In the genomic region with DNA sequence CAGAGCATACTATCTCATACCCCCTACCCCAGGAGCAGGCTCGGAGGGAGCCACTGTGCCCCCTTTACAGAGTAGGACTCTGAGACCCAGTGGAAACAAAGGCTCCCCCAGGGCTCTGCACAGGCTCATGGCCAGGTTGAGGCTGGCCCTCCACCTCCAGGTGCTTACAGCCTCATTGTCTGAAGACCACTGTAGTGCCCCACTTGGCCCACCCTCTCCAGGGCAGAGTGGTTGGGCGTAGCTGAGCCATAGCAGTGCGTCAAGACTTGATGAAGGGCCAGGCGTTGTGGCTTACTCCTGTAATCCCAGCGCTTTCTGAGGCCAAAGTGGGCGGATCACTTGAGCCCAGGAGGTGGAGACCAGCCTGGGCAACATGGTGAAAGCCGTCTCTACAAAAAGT, we compare ENCODE assay signal across 10 cellular contexts. TPM values are rescaled to one million over a fixed set of nuclear protein-coding genes. Genes with fewer than 3 reads are reported as not detected.
DNase-seq lines count a peak whose midpoint lies in the region; ATAC-seq, FAIRE-seq and TF ChIP-seq lines count a peak whose summit lies in the region.
"Had no signal": no experiment of that assay in that cellular context is flagged by ENCODE, and none has a peak within 500 bp of the region (broad histone marks: within the 10 kb centered on the region; RNA-seq: fewer than 3 reads in every experiment).

No MANE protein-coding gene starts in this region.

- TF ChIP-seq CTCF in GM12878 (IDR thresholded peaks at IDR 0.05 in 2 of 3, conservative IDR thresholded peaks at IDR 0.05 in 1 of 3; ENCODE audit: control insufficient read depth in 2 of 3, extremely low read depth in 1 of 3, insufficient read depth in 1 of 3, low read depth in 3 of 3, low read length in 3 of 3): no peak
- no peak for TF ChIP-seq CTCF in HepG2 (CRISPR knock-in tag; IDR thresholded peaks at IDR 0.05)
- TF ChIP-seq CTCF in type B pancreatic cell (conservative IDR thresholded peaks at IDR 0.05): no peak

- SMC1A ChIA-PET in GM12878 (lab: Charles Lee; ENCODE audit: uncharacterized antibody, unreplicated experiment): interaction anchor here (1.2 kb wide), 1 partner anchor 31 kb away, joined by 4 read pairs; no protein-coding TSS in a partner anchor

- in situ Hi-C loops in GM12878 (cut with MboI): no loop called here
- in situ Hi-C loops in HepG2 (cut with HindIII; ENCODE audit: extremely low pct_ligation_motif_present, low pct_unique_long_range_greater_than_20kb): no loop called here

- POLR2A ChIA-PET in GM12878 (lab: Charles Lee) (interaction anchor here (0.6 to 0.9 kb wide), 2 partner anchors 63 to 270 kb away, joined by 3 to 6 read pairs; no protein-coding TSS in a partner anchor), HepG2 (lab: Yijun Ruan, JAX) (interaction anchor here (7.7 kb wide), 1 partner anchor 13 kb away, joined by 66 read pairs; the partner anchor contains the start of gene SSH3)

- RAD21 ChIA-PET in GM12878 (lab: Charles Lee; ENCODE audit: unreplicated experiment): interaction anchor here (4.0 kb wide), 1 partner anchor 26 kb away, joined by 28 read pairs; no protein-coding TSS in a partner anchor

- peak overlapping the region; percentile 41 for H3K4me3 Mint-ChIP-seq in activated naive CD4-positive, alpha-beta T cell treated with anti-CD3 and anti-CD28 coated beads for 36 hours
- H3K4me3 Mint-ChIP-seq in type B pancreatic cell: peak overlapping the region; percentile 92

- TF ChIP-seq RAD21 in GM12878 (IDR thresholded peaks at IDR 0.05; ENCODE audit: insufficient read depth, low read depth, low read length) (no peak), HepG2 (CRISPR knock-in tag; IDR thresholded peaks at IDR 0.05) (no peak)

- H3K27ac ChIP-seq in GM12878 (ENCODE audit: control insufficient read depth, insufficient read depth): peak overlapping the region; percentile 23; the same call in 1 of the 2 replicates
- H3K27ac ChIP-seq in HepG2 (ENCODE audit: extremely low read length, insufficient read depth, low read length): no peak overlapping the region

- no peak overlapping the region for H3K27ac Mint-ChIP-seq in activated naive CD4-positive, alpha-beta T cell treated with anti-CD3 and anti-CD28 coated beads for 36 hours
- H3K27ac Mint-ChIP-seq in type B pancreatic cell: no peak overlapping the region

- H3K36me3 Mint-ChIP-seq in activated naive CD4-positive, alpha-beta T cell treated with anti-CD3 and anti-CD28 coated beads for 36 hours (ENCODE audit: low read depth): peaks cover 50% of the 10 kb centered on the region
- peaks cover 17% of the 10 kb centered on the region for H3K36me3 Mint-ChIP-seq in type B pancreatic cell

- H3K9ac ChIP-seq in GM12878 (ENCODE audit: control insufficient read depth, insufficient read depth, low read length) (no peak overlapping the region; the same call in 1 of the 2 replicates), HepG2 (ENCODE audit: insufficient read depth, low read depth, low read length) (no peak overlapping the region)

- H3K4me2 ChIP-seq in GM12878 (ENCODE audit: control insufficient read depth, insufficient read depth): peak overlapping the region; percentile 97
- peak overlapping the region; percentile 88 for H3K4me2 ChIP-seq in HepG2 (ENCODE audit: low read depth, low read length)

- H3K4me1 Mint-ChIP-seq in activated naive CD4-positive, alpha-beta T cell treated with anti-CD3 and anti-CD28 coated beads for 36 hours (ENCODE audit: low read depth): peaks cover 48% of the 10 kb centered on the region
- peaks cover 19% of the 10 kb centered on the region for H3K4me1 Mint-ChIP-seq in type B pancreatic cell (ENCODE audit: unreplicated experiment)

- FAIRE-seq in GM12878 (lab: Jason Lieb, UNC) (no peak), HepG2 (lab: Jason Lieb, UNC) (no peak)

- no peaks in the 10 kb centered on the region for H3K27me3 ChIP-seq in GM12878 (replicated peaks in 1 of 2; ENCODE audit: control insufficient read depth in 2 of 2, insufficient read depth in 2 of 2, low read length in 1 of 2)
- H3K27me3 ChIP-seq in HepG2 (ENCODE audit: control insufficient read depth in 1 of 2, insufficient read depth in 2 of 2, low read length in 2 of 2): no peaks in the 10 kb centered on the region
- H3K27me3 ChIP-seq: heart right ventricle had no signal

- H3K9me3 ChIP-seq in GM12878 (replicated peaks; ENCODE audit: control insufficient read depth, insufficient read depth, low read length) (peaks cover 4% of the 10 kb centered on the region), HepG2 (ENCODE audit: low read length) (peaks cover 7% of the 10 kb centered on the region; the same call in 1 of the 2 replicates)

- TSS peak; percentile 21 for BruUV-seq in GM12878 (replicated peaks; lab: Mats Ljungman, UMichigan)
- BruUV-seq in HepG2 (replicated peaks; lab: Mats Ljungman, UMichigan): no TSS peak

- 95% methylated on average over 7 of the region's 7 CpGs for WGBS in GM12878 (ENCODE audit: insufficient coverage, insufficient replicate concordance, low lambda C conversion rate, missing lambda C conversion rate)
- 95% methylated on average over 6 of the region's 7 CpGs for WGBS in HepG2 (ENCODE audit: low lambda C conversion rate)

- CTCF ChIA-PET in activated naive CD4-positive, alpha-beta T cell treated with anti-CD3 and anti-CD28 coated beads for 36 hours (lab: Charles Lee): interaction anchor here (0.7 to 3.4 kb wide), 4 partner anchors 10 to 94 kb away, joined by 3 to 25 read pairs (median 6); no protein-coding TSS in a partner anchor
- CTCF ChIA-PET in GM12878 (lab: Yijun Ruan, JAX) (interaction anchor here (0.9 to 4.2 kb wide), 6 partner anchors 19 to 62 kb away, joined by 3 to 21 read pairs (median 3); no protein-coding TSS in a partner anchor), HepG2 (lab: Yijun Ruan, JAX; ENCODE audit: low intra/inter-chr PET ratio, low total read pairs) (no interaction called here)

- H3K79me2 ChIP-seq in GM12878 (ENCODE audit: control insufficient read depth, insufficient read depth, low read length) (peaks cover 19% of the 10 kb centered on the region), HepG2 (ENCODE audit: insufficient read depth, low read length) (peaks cover 13% of the 10 kb centered on the region)

- H2AFZ ChIP-seq in GM12878 (ENCODE audit: control insufficient read depth, low read depth, low read length) (no peak overlapping the region), HepG2 (ENCODE audit: low read length) (no peak overlapping the region)

- H4K20me1 ChIP-seq in GM12878 (ENCODE audit: control insufficient read depth, insufficient read depth): no peaks in the 10 kb centered on the region
- H4K20me1 ChIP-seq in HepG2 (ENCODE audit: insufficient read depth, low read length): no peaks in the 10 kb centered on the region

- no peak for DNase-seq in activated naive CD4-positive, alpha-beta T cell treated with anti-CD3 and anti-CD28 coated beads for 36 hours
- DNase-seq in activated naive CD4-positive, alpha-beta T cell treated with anti-CD3 and anti-CD28 coated beads, Interleukin-2, amount 50 U/mL, for 16 hours: no peak
- no peak for DNase-seq in GM12878 (ENCODE audit: low read depth, low spot score)
- no peak for DNase-seq in HepG2 (ENCODE audit: low spot score)
- no peak for DNase-seq in type B pancreatic cell (ENCODE audit: extremely low spot score, unreplicated experiment)
- DNase-seq in activated effector memory CD4-positive, alpha-beta T cell treated with anti-CD3 and anti-CD28 coated beads, Interleukin-2, amount 50 U/mL, for 16 hours: no peak
- DNase-seq in cerebellum (ENCODE audit: low spot score): no peak
- no peak for DNase-seq in dermis blood vessel endothelial cell
- DNase-seq: NCI-H524 had no signal

- H3K4me1 ChIP-seq in GM12878 (ENCODE audit: control insufficient read depth, insufficient read depth, low read length) (peaks cover 26% of the 10 kb centered on the region), HepG2 (ENCODE audit: insufficient read depth, low read length) (peaks cover 37% of the 10 kb centered on the region)

- no peaks in the 10 kb centered on the region for H3K27me3 Mint-ChIP-seq in activated naive CD4-positive, alpha-beta T cell treated with anti-CD3 and anti-CD28 coated beads for 36 hours (ENCODE audit: low read depth)
- no peaks in the 10 kb centered on the region for H3K27me3 Mint-ChIP-seq in type B pancreatic cell

- H3K4me3 ChIP-seq in GM12878 (no peak overlapping the region), HepG2 (replicated peaks in 1 of 3; ENCODE audit: insufficient read depth in 1 of 3, low read depth in 2 of 3, low read length in 3 of 3) (no peak overlapping the region)

- ATAC-seq in GM12878 (no peak), HepG2 (no peak)
- ATAC-seq: heart right ventricle had no signal

- H3K36me3 ChIP-seq in GM12878 (ENCODE audit: control insufficient read depth in 2 of 2, insufficient read depth in 2 of 2, low read length in 1 of 2): peaks cover 18 to 20% of the 10 kb centered on the region in 2 experiments
- H3K36me3 ChIP-seq in HepG2 (replicated peaks in 1 of 2; ENCODE audit: control insufficient read depth in 1 of 2, insufficient read depth in 2 of 2, low read length in 2 of 2): peaks cover 4 to 25% of the 10 kb centered on the region in 2 experiments; a peak in 3 of 5 replicates

- H3K9me3 Mint-ChIP-seq in activated naive CD4-positive, alpha-beta T cell treated with anti-CD3 and anti-CD28 coated beads for 36 hours: peaks cover 1% of the 10 kb centered on the region
- H3K9me3 Mint-ChIP-seq in type B pancreatic cell: no peaks in the 10 kb centered on the region

- intact Hi-C loops in activated naive CD4-positive, alpha-beta T cell treated with anti-CD3 and anti-CD28 coated beads for 36 hours (cut with micrococcal nuclease): no loop called here
- intact Hi-C loops in GM12878 (cut with micrococcal nuclease; ENCODE audit: unreplicated experiment): no loop called here
- intact Hi-C loops in HepG2 (cut with micrococcal nuclease; ENCODE audit: unreplicated experiment): no loop called here

- no peak for TF ChIP-seq EP300 in GM12878 (IDR thresholded peaks at IDR 0.05; ENCODE audit: borderline replicate concordance in 1 of 2, control insufficient read depth in 1 of 2, low read depth in 2 of 2, low read length in 2 of 2)
- no peak for TF ChIP-seq EP300 in HepG2 (IDR thresholded peaks at IDR 0.05; ENCODE audit: low read depth in 2 of 2, low read length in 2 of 2)
- no peak for TF ChIP-seq EP300 in HepG2 (CRISPR knock-in tag; IDR thresholded peaks at IDR 0.05; ENCODE audit: borderline replicate concordance)

- TF ChIP-seq POLR2A in GM12878 (IDR thresholded peaks at IDR 0.05; ENCODE audit: low read depth, low read length) (0 out of 2 replicates have a peak, but pooled peaks have one; percentile 9), HepG2 (IDR thresholded peaks at IDR 0.05; ENCODE audit: insufficient read depth in 1 of 2, low read depth in 2 of 2, low read length in 2 of 2) (no peak)

RNA-seq across cellular contexts. Expression of gene ANKRD13D, which starts 1.7 kb away (rescaled TPM):
- total RNA-seq in activated naive CD4-positive, alpha-beta T cell treated with anti-CD3 and anti-CD28 coated beads for 36 hours: 10 to 100 TPM; 56.2 to 61.9 TPM
- 70.6 and 80.4 TPM in 2 replicates for total RNA-seq in GM12878 (2013; cell fraction: nucleolus; rRNA removed)
- total RNA-seq in GM12878 (2014; rRNA removed) (36.7 and 39.5 TPM in 2 replicates), GM12878 (2014; rRNA removed; fragmentation: Illumina TruSeq; extraction: Trizol) (20.8 and 21.1 TPM in 2 replicates), GM12878 (2021) (45.2 and 54.1 TPM in 2 replicates), HepG2 (2016; rRNA removed; fragmentation: Illumina TruSeq; extraction: Trizol) (4.8 and 18.6 TPM in 2 replicates), type B pancreatic cell (ENCODE audit: low replicate concordance) (70.5 and 80.9 TPM in 2 replicates), cerebellum (31.1 TPM), dermis blood vessel endothelial cell (29.1 and 32.3 TPM in 2 replicates)
- 8.7 TPM for polyA plus RNA-seq in GM12878 (2011; ENCODE audit: low read depth)
- polyA plus RNA-seq in GM12878 (2011; rRNA removed) (13.2 and 25.2 TPM in 2 replicates), GM12878 (2014; fragmentation: Illumina TruSeq; extraction: Trizol) (6.7 and 18.4 TPM in 2 replicates), GM12878 (2014; fragmentation: Nextera tagmentation; extraction: Ambion mirVana) (1 to 10 TPM; 2.0 to 5.9 TPM), GM12878 (2014; rRNA removed) (56.2 and 58.8 TPM in 2 replicates), GM12878 (2016; fragmentation: Nextera tagmentation; extraction: Ambion mirVana) (10 to 100 TPM; 18.4 to 22.0 TPM), HepG2 (2011; rRNA removed) (27.3 and 35.5 TPM in 2 replicates)
- 24.9 and 43.8 TPM in 2 replicates for polyA plus RNA-seq in GM12878 (2011; cell fraction: cytosol; rRNA removed)
- 169 and 236 TPM in 2 replicates for polyA plus RNA-seq in GM12878 (2011; cell fraction: nucleus; rRNA removed)
- 18.7 and 28.3 TPM in 2 replicates for polyA plus RNA-seq in GM12878 (2012)
- 12.1 and 32.2 TPM in 2 replicates for polyA minus RNA-seq in GM12878 (2011; rRNA and poly(A)+ RNA removed)
- polyA minus RNA-seq in GM12878 (2011; cell fraction: cytosol; rRNA and poly(A)+ RNA removed): 11.0 and 14.5 TPM in 2 replicates
- polyA minus RNA-seq in GM12878 (2011; cell fraction: nucleus; rRNA and poly(A)+ RNA removed): 36.4 and 70.8 TPM in 2 replicates
- total RNA-seq in HepG2 (2016; cell fraction: cytosol; rRNA removed; fragmentation: Illumina TruSeq; extraction: Trizol; ENCODE audit: low read depth): 27.6 and 29.6 TPM in 2 replicates
- total RNA-seq in HepG2 (2016; cell fraction: insoluble cytoplasmic fraction; rRNA removed; fragmentation: Illumina TruSeq; extraction: Trizol): 5.9 and 17.7 TPM in 2 replicates
- total RNA-seq in HepG2 (2016; cell fraction: membrane; rRNA removed; fragmentation: Illumina TruSeq; extraction: Trizol): 13.2 and 14.7 TPM in 2 replicates
- 26.2 and 27.8 TPM in 2 replicates for total RNA-seq in HepG2 (2016; cell fraction: nucleus; rRNA removed; fragmentation: Illumina TruSeq; extraction: Trizol)
- 14.4 and 20.5 TPM in 2 replicates for polyA plus RNA-seq in HepG2 (2011; cell fraction: cytosol; rRNA removed)
- polyA plus RNA-seq in HepG2 (2011; cell fraction: nucleus; rRNA removed): 139 and 163 TPM in 2 replicates
- polyA plus RNA-seq in HepG2 (2012): 9.7 and 17.4 TPM in 2 replicates
- 7.4 TPM in 2 replicates for polyA plus RNA-seq in HepG2 (2016; cell fraction: cytosol; fragmentation: Illumina TruSeq; extraction: Trizol; ENCODE audit: low read depth)
- polyA plus RNA-seq in HepG2 (2016; cell fraction: insoluble cytoplasmic fraction; fragmentation: Illumina TruSeq; extraction: Trizol; ENCODE audit: low read depth): 5.1 and 7.5 TPM in 2 replicates
- polyA plus RNA-seq in HepG2 (2016; cell fraction: membrane; fragmentation: Illumina TruSeq; extraction: Trizol; ENCODE audit: low read depth): 10.9 and 11.1 TPM in 2 replicates
- polyA plus RNA-seq in HepG2 (2016; cell fraction: nucleus; fragmentation: Illumina TruSeq; extraction: Trizol; ENCODE audit: insufficient read depth, low read depth): 77.4 and 86.1 TPM in 2 replicates
- polyA minus RNA-seq in HepG2 (2011; rRNA and poly(A)+ RNA removed; ENCODE audit: low replicate concordance): 27.0 and 38.7 TPM in 2 replicates
- polyA minus RNA-seq in HepG2 (2011; cell fraction: cytosol; rRNA and poly(A)+ RNA removed): 4.4 and 7.0 TPM in 2 replicates
- polyA minus RNA-seq in HepG2 (2011; cell fraction: nucleus; rRNA and poly(A)+ RNA removed): 38.2 and 45.5 TPM in 2 replicates

RNA-seq across cellular contexts. Expression of gene SSH3, which starts 12.5 kb away (rescaled TPM):
- total RNA-seq in activated naive CD4-positive, alpha-beta T cell treated with anti-CD3 and anti-CD28 coated beads for 36 hours: 1 to 10 TPM; 4.1 to 5.4 TPM
- 0.93 and 0.94 TPM in 2 replicates for total RNA-seq in GM12878 (2013; cell fraction: nucleolus; rRNA removed)
- total RNA-seq in GM12878 (2014; rRNA removed) (0.11 and 0.73 TPM in 2 replicates), GM12878 (2014; rRNA removed; fragmentation: Illumina TruSeq; extraction: Trizol) (0.18 and 0.23 TPM in 2 replicates), GM12878 (2021) (0.80 and 1.7 TPM in 2 replicates), HepG2 (2016; rRNA removed; fragmentation: Illumina TruSeq; extraction: Trizol) (7.5 and 12.4 TPM in 2 replicates), type B pancreatic cell (ENCODE audit: low replicate concordance) (32.0 and 40.9 TPM in 2 replicates), cerebellum (3.4 TPM), dermis blood vessel endothelial cell (15.6 and 19.7 TPM in 2 replicates)
- 0.09 TPM for polyA plus RNA-seq in GM12878 (2011; ENCODE audit: low read depth)
- polyA plus RNA-seq in GM12878 (2011; rRNA removed) (0.05 and 0.10 TPM in 2 replicates), GM12878 (2014; fragmentation: Illumina TruSeq; extraction: Trizol) (0.08 and 0.21 TPM in 2 replicates), GM12878 (2014; fragmentation: Nextera tagmentation; extraction: Ambion mirVana) (not detected), GM12878 (2014; rRNA removed) (0.83 and 0.94 TPM in 2 replicates), GM12878 (2016; fragmentation: Nextera tagmentation; extraction: Ambion mirVana) (under 1 TPM in 1 of 2 experiments, not detected in 1; 0.28 TPM), HepG2 (2011; rRNA removed) (18.6 and 18.8 TPM in 2 replicates)
- polyA plus RNA-seq in GM12878 (2011; cell fraction: cytosol; rRNA removed): 0.04 and 0.13 TPM in 2 replicates
- polyA plus RNA-seq in GM12878 (2011; cell fraction: nucleus; rRNA removed): 1.4 and 2.0 TPM in 2 replicates
- 0.24 and 0.38 TPM in 2 replicates for polyA plus RNA-seq in GM12878 (2012)
- polyA minus RNA-seq in GM12878 (2011; rRNA and poly(A)+ RNA removed): 0.26 TPM in 1 of 2 replicates, not detected in the other
- polyA minus RNA-seq in GM12878 (2011; cell fraction: cytosol; rRNA and poly(A)+ RNA removed): 0.53 TPM in 1 of 2 replicates, not detected in the other
- polyA minus RNA-seq in GM12878 (2011; cell fraction: nucleus; rRNA and poly(A)+ RNA removed): 0.48 and 2.2 TPM in 2 replicates
- total RNA-seq in HepG2 (2016; cell fraction: cytosol; rRNA removed; fragmentation: Illumina TruSeq; extraction: Trizol; ENCODE audit: low read depth): 2.6 and 4.3 TPM in 2 replicates
- total RNA-seq in HepG2 (2016; cell fraction: insoluble cytoplasmic fraction; rRNA removed; fragmentation: Illumina TruSeq; extraction: Trizol): 5.5 and 11.6 TPM in 2 replicates
- 5.3 and 7.4 TPM in 2 replicates for total RNA-seq in HepG2 (2016; cell fraction: membrane; rRNA removed; fragmentation: Illumina TruSeq; extraction: Trizol)
- 13.3 and 15.7 TPM in 2 replicates for total RNA-seq in HepG2 (2016; cell fraction: nucleus; rRNA removed; fragmentation: Illumina TruSeq; extraction: Trizol)
- polyA plus RNA-seq in HepG2 (2011; cell fraction: cytosol; rRNA removed): 5.6 and 8.3 TPM in 2 replicates
- polyA plus RNA-seq in HepG2 (2011; cell fraction: nucleus; rRNA removed): 74.8 and 103 TPM in 2 replicates
- 15.3 and 17.6 TPM in 2 replicates for polyA plus RNA-seq in HepG2 (2012)
- polyA plus RNA-seq in HepG2 (2016; cell fraction: cytosol; fragmentation: Illumina TruSeq; extraction: Trizol; ENCODE audit: low read depth): 4.4 and 5.1 TPM in 2 replicates
- polyA plus RNA-seq in HepG2 (2016; cell fraction: insoluble cytoplasmic fraction; fragmentation: Illumina TruSeq; extraction: Trizol; ENCODE audit: low read depth): 8.5 and 13.0 TPM in 2 replicates
- polyA plus RNA-seq in HepG2 (2016; cell fraction: membrane; fragmentation: Illumina TruSeq; extraction: Trizol; ENCODE audit: low read depth): 7.7 and 10.7 TPM in 2 replicates
- 31.0 and 36.7 TPM in 2 replicates for polyA plus RNA-seq in HepG2 (2016; cell fraction: nucleus; fragmentation: Illumina TruSeq; extraction: Trizol; ENCODE audit: insufficient read depth, low read depth)
- polyA minus RNA-seq in HepG2 (2011; rRNA and poly(A)+ RNA removed; ENCODE audit: low replicate concordance): 9.3 and 33.1 TPM in 2 replicates
- 5.9 and 7.6 TPM in 2 replicates for polyA minus RNA-seq in HepG2 (2011; cell fraction: cytosol; rRNA and poly(A)+ RNA removed)
- 12.7 and 14.4 TPM in 2 replicates for polyA minus RNA-seq in HepG2 (2011; cell fraction: nucleus; rRNA and poly(A)+ RNA removed)

RNA-seq across cellular contexts. Expression of gene GRK2, which starts 24.5 kb away (rescaled TPM):
- 100 to 1,000 TPM; 293 to 295 TPM for total RNA-seq in activated naive CD4-positive, alpha-beta T cell treated with anti-CD3 and anti-CD28 coated beads for 36 hours
- 113 and 129 TPM in 2 replicates for total RNA-seq in GM12878 (2013; cell fraction: nucleolus; rRNA removed)
- 135 and 140 TPM in 2 replicates for total RNA-seq in GM12878 (2014; rRNA removed)
- total RNA-seq in GM12878 (2014; rRNA removed; fragmentation: Illumina TruSeq; extraction: Trizol): 50.3 and 54.9 TPM in 2 replicates
- total RNA-seq in GM12878 (2021): 152 and 160 TPM in 2 replicates
- 47.6 TPM for polyA plus RNA-seq in GM12878 (2011; ENCODE audit: low read depth)
- polyA plus RNA-seq in GM12878 (2011; rRNA removed): 52.4 and 77.2 TPM in 2 replicates
- 84.2 and 124 TPM in 2 replicates for polyA plus RNA-seq in GM12878 (2011; cell fraction: cytosol; rRNA removed)
- 373 and 393 TPM in 2 replicates for polyA plus RNA-seq in GM12878 (2011; cell fraction: nucleus; rRNA removed)
- 130 and 152 TPM in 2 replicates for polyA plus RNA-seq in GM12878 (2012)
- polyA plus RNA-seq in GM12878 (2014; fragmentation: Illumina TruSeq; extraction: Trizol): 44.5 and 90.0 TPM in 2 replicates
- 1 to 10 TPM; 1.0 to 1.3 TPM for polyA plus RNA-seq in GM12878 (2014; fragmentation: Nextera tagmentation; extraction: Ambion mirVana)
- polyA plus RNA-seq in GM12878 (2014; rRNA removed): 142 and 155 TPM in 2 replicates
- 10 to 100 TPM; 31.5 to 34.5 TPM for polyA plus RNA-seq in GM12878 (2016; fragmentation: Nextera tagmentation; extraction: Ambion mirVana)
- 105 and 117 TPM in 2 replicates for polyA minus RNA-seq in GM12878 (2011; rRNA and poly(A)+ RNA removed)
- polyA minus RNA-seq in GM12878 (2011; cell fraction: cytosol; rRNA and poly(A)+ RNA removed): 65.8 and 85.8 TPM in 2 replicates
- 76.6 and 99.7 TPM in 2 replicates for polyA minus RNA-seq in GM12878 (2011; cell fraction: nucleus; rRNA and poly(A)+ RNA removed)
- total RNA-seq in HepG2 (2016; rRNA removed; fragmentation: Illumina TruSeq; extraction: Trizol): 26.3 and 31.3 TPM in 2 replicates
- total RNA-seq in HepG2 (2016; cell fraction: cytosol; rRNA removed; fragmentation: Illumina TruSeq; extraction: Trizol; ENCODE audit: low read depth): 26.5 and 26.8 TPM in 2 replicates
- 21.7 and 32.4 TPM in 2 replicates for total RNA-seq in HepG2 (2016; cell fraction: insoluble cytoplasmic fraction; rRNA removed; fragmentation: Illumina TruSeq; extraction: Trizol)
- 46.5 and 47.3 TPM in 2 replicates for total RNA-seq in HepG2 (2016; cell fraction: membrane; rRNA removed; fragmentation: Illumina TruSeq; extraction: Trizol)
- total RNA-seq in HepG2 (2016; cell fraction: nucleus; rRNA removed; fragmentation: Illumina TruSeq; extraction: Trizol): 25.3 and 29.3 TPM in 2 replicates
- polyA plus RNA-seq in HepG2 (2011; rRNA removed): 42.4 and 66.8 TPM in 2 replicates
- polyA plus RNA-seq in HepG2 (2011; cell fraction: cytosol; rRNA removed): 34.8 and 51.8 TPM in 2 replicates
- polyA plus RNA-seq in HepG2 (2011; cell fraction: nucleus; rRNA removed): 202 and 278 TPM in 2 replicates
- 39.1 and 39.9 TPM in 2 replicates for polyA plus RNA-seq in HepG2 (2012)
- 19.6 and 21.3 TPM in 2 replicates for polyA plus RNA-seq in HepG2 (2016; cell fraction: cytosol; fragmentation: Illumina TruSeq; extraction: Trizol; ENCODE audit: low read depth)
- 24.6 and 30.4 TPM in 2 replicates for polyA plus RNA-seq in HepG2 (2016; cell fraction: insoluble cytoplasmic fraction; fragmentation: Illumina TruSeq; extraction: Trizol; ENCODE audit: low read depth)
- polyA plus RNA-seq in HepG2 (2016; cell fraction: membrane; fragmentation: Illumina TruSeq; extraction: Trizol; ENCODE audit: low read depth): 34.4 and 41.1 TPM in 2 replicates
- polyA plus RNA-seq in HepG2 (2016; cell fraction: nucleus; fragmentation: Illumina TruSeq; extraction: Trizol; ENCODE audit: insufficient read depth, low read depth): 65.6 and 70.5 TPM in 2 replicates
- polyA minus RNA-seq in HepG2 (2011; rRNA and poly(A)+ RNA removed; ENCODE audit: low replicate concordance): 142 and 187 TPM in 2 replicates
- polyA minus RNA-seq in HepG2 (2011; cell fraction: cytosol; rRNA and poly(A)+ RNA removed): 39.4 and 40.8 TPM in 2 replicates
- 41.1 and 50.2 TPM in 2 replicates for polyA minus RNA-seq in HepG2 (2011; cell fraction: nucleus; rRNA and poly(A)+ RNA removed)
- 53.1 and 62.2 TPM in 2 replicates for total RNA-seq in type B pancreatic cell (ENCODE audit: low replicate concordance)
- 32.6 TPM for total RNA-seq in cerebellum
- 40.0 and 56.8 TPM in 2 replicates for total RNA-seq in dermis blood vessel endothelial cell
